In the genomic region with DNA sequence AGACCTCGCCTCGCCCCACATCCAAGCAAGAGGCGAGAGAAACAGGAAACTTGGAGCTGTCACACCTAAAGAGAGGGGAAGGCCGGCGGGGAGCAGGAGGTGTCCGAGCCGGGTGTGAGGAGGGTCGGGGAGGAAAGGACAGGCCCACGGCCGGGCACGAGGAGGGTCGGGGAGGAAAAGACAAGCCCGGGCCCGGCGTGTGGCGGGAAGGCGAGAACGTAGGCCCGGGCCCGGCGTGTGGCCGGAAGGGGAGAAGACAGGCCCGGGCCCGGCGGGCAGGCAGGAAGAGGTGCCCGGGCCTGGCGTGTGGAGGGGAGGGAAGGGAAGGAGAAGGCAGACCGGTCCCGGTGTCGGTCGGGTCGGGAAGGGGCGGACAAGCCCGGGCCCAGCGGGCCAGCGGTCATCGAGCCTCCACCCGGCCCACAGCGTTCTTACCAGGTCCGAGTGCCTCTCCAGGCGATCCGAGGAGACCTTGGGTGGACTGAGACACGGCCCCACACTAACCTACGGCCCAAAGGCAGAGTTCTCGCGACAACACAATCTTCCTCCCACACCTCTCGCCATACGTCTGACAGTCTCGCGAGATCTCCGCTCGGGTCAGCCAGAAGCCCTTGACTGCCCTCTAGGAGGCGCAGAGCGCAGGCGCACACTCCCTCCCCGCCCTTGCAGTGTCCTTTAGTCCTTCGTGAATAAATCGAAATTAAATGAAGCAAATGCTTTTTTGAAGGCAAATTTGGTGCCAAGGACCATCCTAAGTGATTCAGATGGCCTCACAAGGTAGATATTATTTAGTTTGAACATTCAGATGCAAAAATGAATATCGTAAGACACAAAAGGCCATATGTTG, we compare ENCODE assay signal across 1 cellular context.
TF ChIP-seq lines count a peak whose summit lies in the region.

Gene NCOA4, minus strand, starts transcription at position 533 of the 847 bp plus-strand sequence. CDS start 13,943 bp downstream, outside the sequence.

TF ChIP-seq in K562, 482 proteins besides CTCF, POLR2A, EP300 and RAD21 (continued from another document and continues in another):
- TF ChIP-seq ZBTB33 (CRISPR knock-in tag; IDR thresholded peaks at IDR 0.05) (no peak; the same call in 1 of the 2 replicates), CHCHD3 (CRISPR knock-in tag; IDR thresholded peaks at IDR 0.05) (no peak), CLOCK (CRISPR knock-in tag; IDR thresholded peaks at IDR 0.05; ENCODE audit: borderline replicate concordance) (no peak), CGGBP1 (CRISPR knock-in tag; IDR thresholded peaks at IDR 0.05) (no peak), FOXK2 (conservative IDR thresholded peaks at IDR 0.05 in 1 of 2, IDR thresholded peaks at IDR 0.05 in 1 of 2; ENCODE audit: low read depth in 2 of 2) (peak in 1 of 2 experiments; percentile 22; a peak in 1 of 4 replicates), ZNF707 (CRISPR knock-in tag; conservative IDR thresholded peaks at IDR 0.05) (no peak), MTA3 (IDR thresholded peaks at IDR 0.05; ENCODE audit: borderline replicate concordance) (peak; percentile 59; the same call in 1 of the 2 replicates), ETV6 (IDR thresholded peaks at IDR 0.05; ENCODE audit: borderline replicate concordance in 1 of 2, low read depth in 2 of 2, low read length in 1 of 2) (no peak), ETV6 (CRISPR knock-in tag; IDR thresholded peaks at IDR 0.05; ENCODE audit: borderline replicate concordance) (no peak), ZNF165 (CRISPR knock-in tag; IDR thresholded peaks at IDR 0.05; ENCODE audit: borderline replicate concordance) (no peak), KAT7 (CRISPR knock-in tag; IDR thresholded peaks at IDR 0.05; ENCODE audit: borderline replicate concordance) (0 out of 2 replicates have a peak, but pooled peaks have one; percentile 61), SMAD2 (IDR thresholded peaks at IDR 0.05; ENCODE audit: low read depth, low read length) (no peak), MED1 (CRISPR knock-in tag; IDR thresholded peaks at IDR 0.05; ENCODE audit: borderline replicate concordance) (no peak), MAZ (CRISPR knock-in tag; conservative IDR thresholded peaks at IDR 0.05 in 1 of 2, IDR thresholded peaks at IDR 0.05 in 1 of 2) (peak; percentile 62 to 70), ZNF830 (CRISPR knock-in tag; IDR thresholded peaks at IDR 0.05) (no peak), CBX5 (IDR thresholded peaks at IDR 0.05; ENCODE audit: borderline replicate concordance, low read depth) (no peak), KLF6 (CRISPR knock-in tag; IDR thresholded peaks at IDR 0.05; ENCODE audit: borderline replicate concordance) (no peak), MCM2 (IDR thresholded peaks at IDR 0.05; ENCODE audit: low read depth) (no peak), EWSR1 (IDR thresholded peaks at IDR 0.05; ENCODE audit: borderline replicate concordance, low read depth, partially characterized antibody) (no peak), ZNF444 (CRISPR knock-in tag; IDR thresholded peaks at IDR 0.05) (no peak), HDAC2 (IDR thresholded peaks at IDR 0.05) (no peak), STAT6 (CRISPR knock-in tag; IDR thresholded peaks at IDR 0.05) (peak; percentile 44; the same call in 1 of the 2 replicates), NFXL1 (CRISPR knock-in tag; IDR thresholded peaks at IDR 0.05) (no peak), SETDB1 (IDR thresholded peaks at IDR 0.05; ENCODE audit: low read length) (no peak), NCOA1 (IDR thresholded peaks at IDR 0.05; ENCODE audit: low read depth) (0 out of 2 replicates have a peak, but pooled peaks have one; percentile 22), FIP1L1 (IDR thresholded peaks at IDR 0.05; ENCODE audit: low read depth, low read length, poor library complexity, severe bottlenecking) (peak; percentile 46)
- TF ChIP-seq, protein P1, sequence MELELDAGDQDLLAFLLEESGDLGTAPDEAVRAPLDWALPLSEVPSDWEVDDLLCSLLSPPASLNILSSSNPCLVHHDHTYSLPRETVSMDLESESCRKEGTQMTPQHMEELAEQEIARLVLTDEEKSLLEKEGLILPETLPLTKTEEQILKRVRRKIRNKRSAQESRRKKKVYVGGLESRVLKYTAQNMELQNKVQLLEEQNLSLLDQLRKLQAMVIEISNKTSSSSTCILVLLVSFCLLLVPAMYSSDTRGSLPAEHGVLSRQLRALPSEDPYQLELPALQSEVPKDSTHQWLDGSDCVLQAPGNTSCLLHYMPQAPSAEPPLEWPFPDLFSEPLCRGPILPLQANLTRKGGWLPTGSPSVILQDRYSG (tag; conservative IDR thresholded peaks at IDR 0.05; ENCODE audit: low read depth), result peak; percentile 73
- TF ChIP-seq, protein P2, sequence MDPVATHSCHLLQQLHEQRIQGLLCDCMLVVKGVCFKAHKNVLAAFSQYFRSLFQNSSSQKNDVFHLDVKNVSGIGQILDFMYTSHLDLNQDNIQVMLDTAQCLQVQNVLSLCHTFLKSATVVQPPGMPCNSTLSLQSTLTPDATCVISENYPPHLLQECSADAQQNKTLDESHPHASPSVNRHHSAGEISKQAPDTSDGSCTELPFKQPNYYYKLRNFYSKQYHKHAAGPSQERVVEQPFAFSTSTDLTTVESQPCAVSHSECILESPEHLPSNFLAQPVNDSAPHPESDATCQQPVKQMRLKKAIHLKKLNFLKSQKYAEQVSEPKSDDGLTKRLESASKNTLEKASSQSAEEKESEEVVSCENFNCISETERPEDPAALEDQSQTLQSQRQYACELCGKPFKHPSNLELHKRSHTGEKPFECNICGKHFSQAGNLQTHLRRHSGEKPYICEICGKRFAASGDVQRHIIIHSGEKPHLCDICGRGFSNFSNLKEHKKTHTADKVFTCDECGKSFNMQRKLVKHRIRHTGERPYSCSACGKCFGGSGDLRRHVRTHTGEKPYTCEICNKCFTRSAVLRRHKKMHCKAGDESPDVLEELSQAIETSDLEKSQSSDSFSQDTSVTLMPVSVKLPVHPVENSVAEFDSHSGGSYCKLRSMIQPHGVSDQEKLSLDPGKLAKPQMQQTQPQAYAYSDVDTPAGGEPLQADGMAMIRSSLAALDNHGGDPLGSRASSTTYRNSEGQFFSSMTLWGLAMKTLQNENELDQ (CRISPR knock-in tag; IDR thresholded peaks at IDR 0.05; ENCODE audit: borderline replicate concordance), result no peak
- TF ChIP-seq, protein P3, sequence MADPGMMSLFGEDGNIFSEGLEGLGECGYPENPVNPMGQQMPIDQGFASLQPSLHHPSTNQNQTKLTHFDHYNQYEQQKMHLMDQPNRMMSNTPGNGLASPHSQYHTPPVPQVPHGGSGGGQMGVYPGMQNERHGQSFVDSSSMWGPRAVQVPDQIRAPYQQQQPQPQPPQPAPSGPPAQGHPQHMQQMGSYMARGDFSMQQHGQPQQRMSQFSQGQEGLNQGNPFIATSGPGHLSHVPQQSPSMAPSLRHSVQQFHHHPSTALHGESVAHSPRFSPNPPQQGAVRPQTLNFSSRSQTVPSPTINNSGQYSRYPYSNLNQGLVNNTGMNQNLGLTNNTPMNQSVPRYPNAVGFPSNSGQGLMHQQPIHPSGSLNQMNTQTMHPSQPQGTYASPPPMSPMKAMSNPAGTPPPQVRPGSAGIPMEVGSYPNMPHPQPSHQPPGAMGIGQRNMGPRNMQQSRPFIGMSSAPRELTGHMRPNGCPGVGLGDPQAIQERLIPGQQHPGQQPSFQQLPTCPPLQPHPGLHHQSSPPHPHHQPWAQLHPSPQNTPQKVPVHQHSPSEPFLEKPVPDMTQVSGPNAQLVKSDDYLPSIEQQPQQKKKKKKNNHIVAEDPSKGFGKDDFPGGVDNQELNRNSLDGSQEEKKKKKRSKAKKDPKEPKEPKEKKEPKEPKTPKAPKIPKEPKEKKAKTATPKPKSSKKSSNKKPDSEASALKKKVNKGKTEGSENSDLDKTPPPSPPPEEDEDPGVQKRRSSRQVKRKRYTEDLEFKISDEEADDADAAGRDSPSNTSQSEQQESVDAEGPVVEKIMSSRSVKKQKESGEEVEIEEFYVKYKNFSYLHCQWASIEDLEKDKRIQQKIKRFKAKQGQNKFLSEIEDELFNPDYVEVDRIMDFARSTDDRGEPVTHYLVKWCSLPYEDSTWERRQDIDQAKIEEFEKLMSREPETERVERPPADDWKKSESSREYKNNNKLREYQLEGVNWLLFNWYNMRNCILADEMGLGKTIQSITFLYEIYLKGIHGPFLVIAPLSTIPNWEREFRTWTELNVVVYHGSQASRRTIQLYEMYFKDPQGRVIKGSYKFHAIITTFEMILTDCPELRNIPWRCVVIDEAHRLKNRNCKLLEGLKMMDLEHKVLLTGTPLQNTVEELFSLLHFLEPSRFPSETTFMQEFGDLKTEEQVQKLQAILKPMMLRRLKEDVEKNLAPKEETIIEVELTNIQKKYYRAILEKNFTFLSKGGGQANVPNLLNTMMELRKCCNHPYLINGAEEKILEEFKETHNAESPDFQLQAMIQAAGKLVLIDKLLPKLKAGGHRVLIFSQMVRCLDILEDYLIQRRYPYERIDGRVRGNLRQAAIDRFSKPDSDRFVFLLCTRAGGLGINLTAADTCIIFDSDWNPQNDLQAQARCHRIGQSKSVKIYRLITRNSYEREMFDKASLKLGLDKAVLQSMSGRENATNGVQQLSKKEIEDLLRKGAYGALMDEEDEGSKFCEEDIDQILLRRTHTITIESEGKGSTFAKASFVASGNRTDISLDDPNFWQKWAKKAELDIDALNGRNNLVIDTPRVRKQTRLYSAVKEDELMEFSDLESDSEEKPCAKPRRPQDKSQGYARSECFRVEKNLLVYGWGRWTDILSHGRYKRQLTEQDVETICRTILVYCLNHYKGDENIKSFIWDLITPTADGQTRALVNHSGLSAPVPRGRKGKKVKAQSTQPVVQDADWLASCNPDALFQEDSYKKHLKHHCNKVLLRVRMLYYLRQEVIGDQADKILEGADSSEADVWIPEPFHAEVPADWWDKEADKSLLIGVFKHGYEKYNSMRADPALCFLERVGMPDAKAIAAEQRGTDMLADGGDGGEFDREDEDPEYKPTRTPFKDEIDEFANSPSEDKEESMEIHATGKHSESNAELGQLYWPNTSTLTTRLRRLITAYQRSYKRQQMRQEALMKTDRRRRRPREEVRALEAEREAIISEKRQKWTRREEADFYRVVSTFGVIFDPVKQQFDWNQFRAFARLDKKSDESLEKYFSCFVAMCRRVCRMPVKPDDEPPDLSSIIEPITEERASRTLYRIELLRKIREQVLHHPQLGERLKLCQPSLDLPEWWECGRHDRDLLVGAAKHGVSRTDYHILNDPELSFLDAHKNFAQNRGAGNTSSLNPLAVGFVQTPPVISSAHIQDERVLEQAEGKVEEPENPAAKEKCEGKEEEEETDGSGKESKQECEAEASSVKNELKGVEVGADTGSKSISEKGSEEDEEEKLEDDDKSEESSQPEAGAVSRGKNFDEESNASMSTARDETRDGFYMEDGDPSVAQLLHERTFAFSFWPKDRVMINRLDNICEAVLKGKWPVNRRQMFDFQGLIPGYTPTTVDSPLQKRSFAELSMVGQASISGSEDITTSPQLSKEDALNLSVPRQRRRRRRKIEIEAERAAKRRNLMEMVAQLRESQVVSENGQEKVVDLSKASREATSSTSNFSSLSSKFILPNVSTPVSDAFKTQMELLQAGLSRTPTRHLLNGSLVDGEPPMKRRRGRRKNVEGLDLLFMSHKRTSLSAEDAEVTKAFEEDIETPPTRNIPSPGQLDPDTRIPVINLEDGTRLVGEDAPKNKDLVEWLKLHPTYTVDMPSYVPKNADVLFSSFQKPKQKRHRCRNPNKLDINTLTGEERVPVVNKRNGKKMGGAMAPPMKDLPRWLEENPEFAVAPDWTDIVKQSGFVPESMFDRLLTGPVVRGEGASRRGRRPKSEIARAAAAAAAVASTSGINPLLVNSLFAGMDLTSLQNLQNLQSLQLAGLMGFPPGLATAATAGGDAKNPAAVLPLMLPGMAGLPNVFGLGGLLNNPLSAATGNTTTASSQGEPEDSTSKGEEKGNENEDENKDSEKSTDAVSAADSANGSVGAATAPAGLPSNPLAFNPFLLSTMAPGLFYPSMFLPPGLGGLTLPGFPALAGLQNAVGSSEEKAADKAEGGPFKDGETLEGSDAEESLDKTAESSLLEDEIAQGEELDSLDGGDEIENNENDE (IDR thresholded peaks at IDR 0.05; ENCODE audit: low read depth, low read length), result no peak
